Comparison of ENCODE assay signal across 11 cellular contexts in genomic region chr3:113461488-113461887, GRCh38.
"Had no signal": no experiment of that assay in that cellular context is flagged by ENCODE, and none has a peak within 500 bp of the region (broad histone marks: within the 10 kb centered on the region; RNA-seq: fewer than 3 reads in every experiment).

No MANE protein-coding gene starts in this region.

- H3K4me2 ChIP-seq: GM23338 had no signal

- ATAC-seq: GM23338, HCT116 had no signal

- H3K27ac Mint-ChIP-seq: GM23338, H9, HFFc6 had no signal

- H3K27ac ChIP-seq: GM23248 had no signal

- H3K4me3 ChIP-seq: GM23248, GM23338, HAP-1 had no signal

- H2AFZ ChIP-seq: GM23248, GM23338 had no signal

- DNase-seq: GM23248, GOT3, H7, H9, HCEC 1CT, HFFc6 had no signal

- H3K4me1 ChIP-seq: HAP-1 had no signal

- FAIRE-seq: H1, H54 had no signal

- H3K4me1 Mint-ChIP-seq: GM23338, H9 had no signal

- H3K4me3 Mint-ChIP-seq: GM23338, H9, HFFc6 had no signal

- H3K9ac ChIP-seq: GM23248 had no signal

- H3K9me3 ChIP-seq: HAP-1 had no signal
